Comparison of ENCODE assay signal across 25 cellular contexts in the genomic region with DNA sequence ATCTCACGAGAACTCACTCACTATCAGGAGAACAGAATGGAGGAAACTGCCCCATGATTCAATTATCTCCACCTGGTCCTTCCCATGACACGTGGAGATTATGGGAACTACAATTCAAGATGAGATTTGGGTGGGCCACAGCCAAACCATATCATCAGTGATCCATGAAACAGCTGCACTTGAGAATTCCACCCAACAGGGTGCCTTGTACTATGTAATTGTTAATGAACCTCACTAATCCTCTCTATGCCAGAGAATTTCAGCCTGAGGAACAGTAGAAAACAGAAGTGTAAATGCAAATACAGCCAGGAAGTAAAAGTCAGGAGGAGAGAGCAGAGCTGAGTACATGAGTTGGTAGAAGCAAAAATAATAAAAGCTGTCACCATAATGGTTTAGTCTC.
"Had no signal": no experiment of that assay in that cellular context is flagged by ENCODE, and none has a peak within 500 bp of the region (broad histone marks: within the 10 kb centered on the region; RNA-seq: fewer than 3 reads in every experiment).

No MANE protein-coding gene starts in this region.

- H3K9me3 Mint-ChIP-seq: activated CD4-positive, alpha-beta memory T cell treated with anti-CD3 and anti-CD28 coated beads for 36 hours; activated naive CD4-positive, alpha-beta T cell treated with anti-CD3 and anti-CD28 coated beads, Interleukin-2, amount 10 ng/mL, durations not matched to agents 7 days and 5 days; naive B cell; neural crest cell; stimulated activated memory B cell treated with anti-CD40 and anti-IgM and Interleukin-4, amounts not matched to agents 10 μg/mL and 1 μg/mL and 100 μg/mL, for 72 hours had no signal

- H3K4me3 ChIP-seq: cardiac muscle cell, heart right ventricle, lower lobe of right lung, sigmoid colon, smooth muscle cell, stomach, suprapubic skin, transverse colon, uterus had no signal

- H3K27ac ChIP-seq: heart right ventricle, lower lobe of right lung, sigmoid colon, stomach, suprapubic skin, transverse colon, uterus had no signal

- H3K36me3 Mint-ChIP-seq: activated CD4-positive, alpha-beta memory T cell treated with anti-CD3 and anti-CD28 coated beads for 36 hours; activated naive CD4-positive, alpha-beta T cell treated with anti-CD3 and anti-CD28 coated beads, Interleukin-2, amount 10 ng/mL, durations not matched to agents 7 days and 5 days; naive B cell; stimulated activated memory B cell treated with anti-CD40 and anti-IgM and Interleukin-4, amounts not matched to agents 10 μg/mL and 1 μg/mL and 100 μg/mL, for 72 hours had no signal

- H3K4me1 Mint-ChIP-seq: neural crest cell had no signal

- H3K9me3 ChIP-seq: heart right ventricle, lower lobe of right lung, sigmoid colon, stomach, suprapubic skin, transverse colon, uterus had no signal

- H3K27ac Mint-ChIP-seq: activated CD4-positive, alpha-beta memory T cell treated with anti-CD3 and anti-CD28 coated beads for 36 hours; activated naive CD4-positive, alpha-beta T cell treated with anti-CD3 and anti-CD28 coated beads, Interleukin-2, amount 10 ng/mL, durations not matched to agents 7 days and 5 days; activated T-cell treated with anti-CD3 and anti-CD28 coated beads, Interleukin-2, amount 50 U/mL, for 72 hours; naive B cell; stimulated activated memory B cell treated with anti-CD40 and anti-IgM and Interleukin-4, amounts not matched to agents 10 μg/mL and 1 μg/mL and 100 μg/mL, for 72 hours had no signal

- H3K4me3 Mint-ChIP-seq: activated CD4-positive, alpha-beta memory T cell treated with anti-CD3 and anti-CD28 coated beads for 36 hours; activated naive CD4-positive, alpha-beta T cell treated with anti-CD3 and anti-CD28 coated beads, Interleukin-2, amount 10 ng/mL, durations not matched to agents 7 days and 5 days; activated T-cell treated with anti-CD3 and anti-CD28 coated beads, Interleukin-2, amount 50 U/mL, for 72 hours; neural crest cell; stimulated activated memory B cell treated with anti-CD40 and anti-IgM and Interleukin-4, amounts not matched to agents 10 μg/mL and 1 μg/mL and 100 μg/mL, for 72 hours had no signal

- ATAC-seq: activated T-cell treated with anti-CD3 and anti-CD28 coated beads, Interleukin-2, amount 50 U/mL, for 72 hours; heart right ventricle; left lobe of liver; lower lobe of right lung; stimulated activated memory B cell treated with anti-CD40 and anti-IgM and Interleukin-4, amounts not matched to agents 10 μg/mL and 1 μg/mL and 100 μg/mL, for 72 hours had no signal

- H3K36me3 ChIP-seq: cardiac muscle cell, heart right ventricle, lower lobe of right lung, sigmoid colon, stomach, suprapubic skin, transverse colon, uterus had no signal

- H3K27me3 Mint-ChIP-seq: naive B cell; stimulated activated memory B cell treated with anti-CD40 and anti-IgM and Interleukin-4, amounts not matched to agents 10 μg/mL and 1 μg/mL and 100 μg/mL, for 72 hours had no signal

- H3K4me1 ChIP-seq: lower lobe of right lung, sigmoid colon, stomach, suprapubic skin, uterus had no signal

- DNase-seq: activated CD4-positive, alpha-beta memory T cell treated with anti-CD3 and anti-CD28 coated beads for 36 hours; activated CD4-positive, alpha-beta T cell treated with anti-CD3 and anti-CD28 coated beads for 48 hours; activated CD4-positive, CD25-positive, alpha-beta regulatory T cell; activated effector memory CD4-positive, alpha-beta T cell treated with Interleukin-2 at 50 U/mL for 16 hours; activated naive CD4-positive, alpha-beta T cell treated with anti-CD3 and anti-CD28 coated beads, Interleukin-2, amount 10 ng/mL, durations not matched to agents 7 days and 5 days; activated T-cell treated with anti-CD3 and anti-CD28 coated beads, Interleukin-2, amount 50 U/mL, for 72 hours; amygdala; effector CD4-positive, alpha-beta T cell; heart right ventricle; kidney; lower lobe of right lung; naive B cell; occipital lobe; sigmoid colon; stimulated activated CD4-positive, alpha-beta T cell treated with anti-CD3 and anti-CD28 coated beads, Interleukin-15, amount 100 ng/mL, for 24 hours; stomach; T1000; transverse colon; uterus had no signal

- H3K27me3 ChIP-seq: cardiac muscle cell, heart right ventricle, sigmoid colon, stomach, suprapubic skin, transverse colon, uterus had no signal
